ENCODE assay signal across 8 cellular contexts in genomic region chr20:35307666-35308653, GRCh38. TPM values are rescaled to one million over a fixed set of nuclear protein-coding genes. Genes with fewer than 3 reads are reported as not detected.
A peak's percentile ranks its signal among the peaks of the same experiment; 100 is the strongest.
DNase-seq lines count a peak whose midpoint lies in the region; FAIRE-seq and TF ChIP-seq lines count a peak whose summit lies in the region.

No MANE protein-coding gene starts in this region.

- no peaks in the 10 kb centered on the region for H3K27me3 Mint-ChIP-seq in osteocyte (ENCODE audit: unreplicated experiment)

- peaks cover 87% of the 10 kb centered on the region for H3K4me1 Mint-ChIP-seq in osteocyte (ENCODE audit: unreplicated experiment)

- DNase-seq in DMS 273 (lab: John Stamatoyannopoulos, UW; ENCODE audit: unreplicated experiment) (peak; percentile 90), NCI-H446 treated with DMSO at 0.1 percent for 48 hours (lab: John Stamatoyannopoulos, UW) (peak; percentile 95), epithelial cell of esophagus (ENCODE audit: low read depth) (peak; percentile 98), osteocyte (ENCODE audit: extremely low spot score, unreplicated experiment) (peak; percentile 92), HTR-8/SVneo (ENCODE audit: insufficient read length, low spot score) (no peak), BE2C (no peak), NCI-H524 (lab: John Stamatoyannopoulos, UW) (no peak), NCI-H345 treated with DMSO at 0.1 percent for 48 hours (lab: John Stamatoyannopoulos, UW; ENCODE audit: unreplicated experiment) (no peak)

- no peaks in the 10 kb centered on the region for H3K4me1 ChIP-seq in BE2C

- FAIRE-seq in HTR-8/SVneo (lab: Jason Lieb, UNC): no peak

- H3K4me3 ChIP-seq in epithelial cell of esophagus (ENCODE audit: low read length) (no peak overlapping the region), BE2C (ENCODE audit: low read depth, low read length) (no peak overlapping the region)

- no peaks in the 10 kb centered on the region for H3K9me3 ChIP-seq in BE2C

- no peak overlapping the region for H3K4me3 Mint-ChIP-seq in osteocyte (ENCODE audit: unreplicated experiment)

- peak overlapping the region; percentile 99 for H3K27ac Mint-ChIP-seq in osteocyte (ENCODE audit: unreplicated experiment)

- 0 out of 2 replicates have a peak, but pooled peaks cover 4% of the 10 kb centered on the region for H3K36me3 ChIP-seq in BE2C

- no peaks in the 10 kb centered on the region for H3K27me3 ChIP-seq in BE2C

- H3K9me3 Mint-ChIP-seq in osteocyte (ENCODE audit: unreplicated experiment): no peaks in the 10 kb centered on the region

- TF ChIP-seq CTCF in epithelial cell of esophagus (IDR thresholded peaks at IDR 0.05; ENCODE audit: insufficient read depth, low read depth, low read length, missing control alignments) (no peak), osteocyte (IDR thresholded peaks at IDR 0.05) (no peak), BE2C (IDR thresholded peaks at IDR 0.05; ENCODE audit: low read depth, low read length) (no peak)

- H3K36me3 Mint-ChIP-seq in osteocyte (ENCODE audit: unreplicated experiment): no peaks in the 10 kb centered on the region

RNA-seq across cellular contexts. Expression of gene FAM83C, which starts 15.7 kb away (rescaled TPM):
- total RNA-seq in osteocyte: not detected in 2 replicates
- not detected for polyA plus RNA-seq in BE2C (2012; ENCODE audit: insufficient read depth, insufficient read length, low read depth)

RNA-seq across cellular contexts. Expression of gene EIF6, which starts 23.4 kb away (rescaled TPM):
- total RNA-seq in osteocyte: 131 and 136 TPM in 2 replicates
- polyA plus RNA-seq in BE2C (2012; ENCODE audit: insufficient read depth, insufficient read length, low read depth): 610 TPM

RNA-seq across cellular contexts. Expression of gene MMP24OS, which starts 30.0 kb away (rescaled TPM):
- total RNA-seq in osteocyte: 118 and 120 TPM in 2 replicates
- polyA plus RNA-seq in BE2C (2012; ENCODE audit: insufficient read depth, insufficient read length, low read depth): 127 TPM

Comparison
In these comparisons a context has a peak if more than half of its experiments do, and no peak if none do; other contexts are left out.
1. DNase-seq: peak in DMS 273 (single experiment), NCI-H446 treated with DMSO at 0.1 percent for 48 hours (single experiment), epithelial cell of esophagus (single experiment) and osteocyte (single experiment); none in HTR-8/SVneo (single experiment), BE2C (single experiment), NCI-H524 (0 of 2) and NCI-H345 treated with DMSO at 0.1 percent for 48 hours (single experiment).